In genomic region chr7:158735935-158736334, GRCh38 we compare ENCODE assay signal across 17 cellular contexts. TPM values are rescaled to one million over a fixed set of nuclear protein-coding genes. Genes with fewer than 3 reads are reported as not detected.
DNase-seq lines count a peak whose midpoint lies in the region; ATAC-seq and TF ChIP-seq lines count a peak whose summit lies in the region.
"Had no signal": no experiment of that assay in that cellular context is flagged by ENCODE, and none has a peak within 500 bp of the region (broad histone marks: within the 10 kb centered on the region; RNA-seq: fewer than 3 reads in every experiment).

No MANE protein-coding gene starts in this region.

- peaks cover 3% of the 10 kb centered on the region for H3K4me1 Mint-ChIP-seq in activated CD4-positive, alpha-beta T cell treated with anti-CD3 and anti-CD28 coated beads, Interleukin-2, amount 10 ng/mL, durations not matched to agents 24 days and 14 days
- H3K4me1 Mint-ChIP-seq in natural killer cell (peaks cover 25 to 32% of the 10 kb centered on the region in 2 donors), neural crest cell (peaks cover 4% of the 10 kb centered on the region)
- H3K4me1 Mint-ChIP-seq in natural killer cell treated with Interleukin-12 subunit alpha and Interleukin-12 subunit beta and Interleukin-15 and Interleukin-18, amount 100 ng/mL, for 72 hours (ENCODE audit: low read depth in 2 of 2), result peaks cover 16 to 24% of the 10 kb centered on the region in 2 donors
- peaks cover 5 to 20% (median 8%) of the 10 kb centered on the region in 4 donors for H3K4me1 Mint-ChIP-seq in naive thymus-derived CD8-positive, alpha-beta T cell

- no peak overlapping the region for H3K4me3 Mint-ChIP-seq in activated CD4-positive, alpha-beta T cell treated with anti-CD3 and anti-CD28 coated beads, Interleukin-2, amount 10 ng/mL, durations not matched to agents 24 days and 14 days
- H3K4me3 Mint-ChIP-seq in natural killer cell, result no peak overlapping the region
- no peak overlapping the region for H3K4me3 Mint-ChIP-seq in natural killer cell treated with Interleukin-12 subunit alpha and Interleukin-12 subunit beta and Interleukin-15 and Interleukin-18, amount 100 ng/mL, for 72 hours
- no peak overlapping the region for H3K4me3 Mint-ChIP-seq in neural crest cell
- H3K4me3 Mint-ChIP-seq in naive thymus-derived CD8-positive, alpha-beta T cell, result no peak overlapping the region
- H3K4me3 Mint-ChIP-seq: H9 had no signal

- peaks cover 61% of the 10 kb centered on the region for H3K36me3 Mint-ChIP-seq in activated CD4-positive, alpha-beta T cell treated with anti-CD3 and anti-CD28 coated beads, Interleukin-2, amount 10 ng/mL, durations not matched to agents 24 days and 14 days (ENCODE audit: low read depth)
- H3K36me3 Mint-ChIP-seq in natural killer cell (peaks cover 18% of the 10 kb centered on the region), neural crest cell (ENCODE audit: low read depth) (peaks cover 12% of the 10 kb centered on the region)
- peaks cover 9% of the 10 kb centered on the region for H3K36me3 Mint-ChIP-seq in natural killer cell treated with Interleukin-12 subunit alpha and Interleukin-12 subunit beta and Interleukin-15 and Interleukin-18, amount 100 ng/mL, for 72 hours
- H3K36me3 Mint-ChIP-seq in naive thymus-derived CD8-positive, alpha-beta T cell, result peaks cover 5 to 89% (median 27%) of the 10 kb centered on the region in 3 donors

- no peaks in the 10 kb centered on the region for H3K27me3 Mint-ChIP-seq in activated CD4-positive, alpha-beta T cell treated with anti-CD3 and anti-CD28 coated beads, Interleukin-2, amount 10 ng/mL, durations not matched to agents 24 days and 14 days
- no peaks in the 10 kb centered on the region for H3K27me3 Mint-ChIP-seq in natural killer cell (ENCODE audit: low read depth in 2 of 2)
- no peaks in the 10 kb centered on the region for H3K27me3 Mint-ChIP-seq in natural killer cell treated with Interleukin-12 subunit alpha and Interleukin-12 subunit beta and Interleukin-15 and Interleukin-18, amount 100 ng/mL, for 72 hours
- H3K27me3 Mint-ChIP-seq in neural crest cell (ENCODE audit: low read depth), result no peaks in the 10 kb centered on the region
- no peaks in the 10 kb centered on the region for H3K27me3 Mint-ChIP-seq in naive thymus-derived CD8-positive, alpha-beta T cell

- intact Hi-C loops in activated CD4-positive, alpha-beta T cell treated with anti-CD3 and anti-CD28 coated beads, Interleukin-2, amount 10 ng/mL, durations not matched to agents 24 days and 14 days (cut with micrococcal nuclease), result no loop called here
- intact Hi-C loops in natural killer cell (cut with micrococcal nuclease), result no loop called here

- TF ChIP-seq CTCF in natural killer cell (IDR thresholded peaks at IDR 0.05) (no peak), neural crest cell (conservative IDR thresholded peaks at IDR 0.05) (no peak)

- peak; percentile 53 for DNase-seq in activated CD4-positive, alpha-beta T cell treated with anti-CD3 and anti-CD28 coated beads, Interleukin-2, amount 10 ng/mL, durations not matched to agents 24 days and 14 days
- DNase-seq in activated CD4-positive, alpha-beta T cell treated with anti-CD3 and anti-CD28 coated beads, Interleukin-2, amount 50 U/mL, for 1 hour, result no peak
- DNase-seq in natural killer cell (no peak), neural crest cell (ENCODE audit: low read depth, low spot score) (no peak), NCI-H2081 treated with DMSO at 0.1 percent for 48 hours (lab: John Stamatoyannopoulos, UW) (no peak)
- DNase-seq in natural killer cell treated with Interleukin-12 subunit alpha and Interleukin-12 subunit beta and Interleukin-15 and Interleukin-18, amount 100 ng/mL, for 72 hours (ENCODE audit: low spot score), result no peak
- DNase-seq in naive thymus-derived CD8-positive, alpha-beta T cell, result no peak
- DNase-seq: AML-193, DND-41, H9, NCI-H1417, NCI-H187, NCI-H2227 treated with DMSO at 0.1 percent for 48 hours, NCI-H524, NCI-H82, SJCRH30 had no signal

- H3K27ac Mint-ChIP-seq in activated CD4-positive, alpha-beta T cell treated with anti-CD3 and anti-CD28 coated beads, Interleukin-2, amount 10 ng/mL, durations not matched to agents 24 days and 14 days, result no peak overlapping the region
- H3K27ac Mint-ChIP-seq in natural killer cell, result peak overlapping the region; percentile 7 to 57
- no peak overlapping the region for H3K27ac Mint-ChIP-seq in natural killer cell treated with Interleukin-12 subunit alpha and Interleukin-12 subunit beta and Interleukin-15 and Interleukin-18, amount 100 ng/mL, for 72 hours
- H3K27ac Mint-ChIP-seq in neural crest cell (ENCODE audit: unreplicated experiment), result peak overlapping the region; percentile 43
- peak overlapping the region in 1 of 10 donors; percentile 59 for H3K27ac Mint-ChIP-seq in naive thymus-derived CD8-positive, alpha-beta T cell

- ATAC-seq in natural killer cell, result no peak
- no peak for ATAC-seq in natural killer cell treated with Interleukin-12 subunit alpha and Interleukin-12 subunit beta and Interleukin-15 and Interleukin-18, amount 100 ng/mL, for 72 hours
- ATAC-seq in HG03280 (IDR thresholded peaks at IDR 0.05; ENCODE audit: unreplicated experiment), result no peak
- no peak for ATAC-seq in naive thymus-derived CD8-positive, alpha-beta T cell

- POLR2A ChIA-PET in naive thymus-derived CD8-positive, alpha-beta T cell (lab: Charles Lee), result no interaction called here

- no peaks in the 10 kb centered on the region for H3K9me3 Mint-ChIP-seq in activated CD4-positive, alpha-beta T cell treated with anti-CD3 and anti-CD28 coated beads, Interleukin-2, amount 10 ng/mL, durations not matched to agents 24 days and 14 days
- H3K9me3 Mint-ChIP-seq in natural killer cell (no peaks in the 10 kb centered on the region), neural crest cell (no peaks in the 10 kb centered on the region)
- no peaks in the 10 kb centered on the region for H3K9me3 Mint-ChIP-seq in natural killer cell treated with Interleukin-12 subunit alpha and Interleukin-12 subunit beta and Interleukin-15 and Interleukin-18, amount 100 ng/mL, for 72 hours
- no peaks in the 10 kb centered on the region for H3K9me3 Mint-ChIP-seq in naive thymus-derived CD8-positive, alpha-beta T cell
- H3K9me3 Mint-ChIP-seq: H9 had no signal

RNA-seq across cellular contexts. Expression of gene NCAPG2, which starts 31.3 kb away (rescaled TPM):
- 94.6 and 96.3 TPM in 2 replicates for total RNA-seq in activated CD4-positive, alpha-beta T cell treated with anti-CD3 and anti-CD28 coated beads, Interleukin-2, amount 10 ng/mL, durations not matched to agents 24 days and 14 days
- total RNA-seq in natural killer cell, result 10 to 100 TPM in 2 of 3 donors, 1 to 10 TPM in 1; 8.8 to 14.8 (median 14.1) TPM
- 100 to 1,000 TPM in 1 of 2 donors, 10 to 100 TPM in 1; 45.0 to 117 TPM for total RNA-seq in natural killer cell treated with Interleukin-12 subunit alpha and Interleukin-12 subunit beta and Interleukin-15 and Interleukin-18, amount 100 ng/mL, for 72 hours
- total RNA-seq in neural crest cell, result 84.9 and 86.7 TPM in 2 replicates
- 1 to 10 TPM; 6.7 to 7.7 TPM for total RNA-seq in naive thymus-derived CD8-positive, alpha-beta T cell
- polyA plus RNA-seq in naive thymus-derived CD8-positive, alpha-beta T cell, result 1 to 10 TPM; 2.4 to 3.7 (median 2.6) TPM

Comparison
In these comparisons a context has a peak if more than half of its experiments do, and no peak if none do; other contexts are left out.
1. H3K27ac Mint-ChIP-seq: peak in natural killer cell (2 of 2) and neural crest cell (single experiment); none in activated CD4-positive, alpha-beta T cell treated with anti-CD3 and anti-CD28 coated beads, Interleukin-2, amount 10 ng/mL, durations not matched to agents 24 days and 14 days (single experiment) and natural killer cell treated with Interleukin-12 subunit alpha and Interleukin-12 subunit beta and Interleukin-15 and Interleukin-18, amount 100 ng/mL, for 72 hours (0 of 2).